Comparison of ENCODE assay signal across 9 cellular contexts in genomic region chr17:35257080-35257701, GRCh38. TPM values are rescaled to one million over a fixed set of nuclear protein-coding genes. Genes with fewer than 3 reads are reported as not detected.
DNase-seq lines count a peak whose midpoint lies in the region; TF ChIP-seq lines count a peak whose summit lies in the region.
"Had no signal": no experiment of that assay in that cellular context is flagged by ENCODE, and none has a peak within 500 bp of the region (broad histone marks: within the 10 kb centered on the region; RNA-seq: fewer than 3 reads in every experiment).

No MANE protein-coding gene starts in this region.

- no peaks in the 10 kb centered on the region for H3K9me3 Mint-ChIP-seq in Caco-2 (ENCODE audit: unreplicated experiment)
- H3K9me3 Mint-ChIP-seq: activated T-helper 1 cell treated with anti-CD3 and anti-CD28 coated beads, Interleukin-12 subunit alpha, Interleukin-12 subunit beta, Interleukin-2, Interleukin-4 antibody, amounts not matched to agents 30 ng/mL and 10 ng/mL and 1 ng/mL, durations not matched to agents 14 hours and 24 hours and 36 hours; naive B cell had no signal

- H3K27ac ChIP-seq in epithelial cell of prostate = peak overlapping the region; percentile 17
- peak overlapping the region; percentile 25 to 85 (median 70) for H3K27ac ChIP-seq in sigmoid colon
- no peak overlapping the region for H3K27ac ChIP-seq in WERI-Rb-1

- H3K27ac Mint-ChIP-seq in Caco-2 (ENCODE audit: unreplicated experiment) = no peak overlapping the region
- H3K27ac Mint-ChIP-seq: naive B cell had no signal

- TF ChIP-seq CTCF in sigmoid colon (IDR thresholded peaks at IDR 0.05) (no peak), Caco-2 (IDR thresholded peaks at IDR 0.05; ENCODE audit: insufficient read depth in 1 of 2, low read depth in 1 of 2, low read length in 1 of 2, severe bottlenecking in 1 of 2, unreplicated experiment in 1 of 2) (no peak), WERI-Rb-1 (IDR thresholded peaks at IDR 0.05; ENCODE audit: low read depth, low read length) (no peak)

- H3K36me3 Mint-ChIP-seq in Caco-2 (ENCODE audit: insufficient read depth, unreplicated experiment) = no peaks in the 10 kb centered on the region

- POLR2A ChIA-PET in Caco-2 (lab: Charles Lee) = no interaction called here

- no peak overlapping the region for H3K4me3 Mint-ChIP-seq in Caco-2 (ENCODE audit: unreplicated experiment)
- H3K4me3 Mint-ChIP-seq: activated T-helper 1 cell treated with anti-CD3 and anti-CD28 coated beads, Interleukin-12 subunit alpha, Interleukin-12 subunit beta, Interleukin-2, Interleukin-4 antibody, amounts not matched to agents 30 ng/mL and 10 ng/mL and 1 ng/mL, durations not matched to agents 14 hours and 24 hours and 36 hours; naive B cell had no signal

- H3K27me3 ChIP-seq in sigmoid colon (no peaks in the 10 kb centered on the region), Caco-2 (replicated peaks; ENCODE audit: control insufficient read depth, insufficient read depth, low read length) (no peaks in the 10 kb centered on the region), WERI-Rb-1 (ENCODE audit: insufficient read depth, low read depth, severe bottlenecking) (peaks cover 89% of the 10 kb centered on the region)

- DNase-seq in HT-29 (ENCODE audit: low spot score) (peak; percentile 98), NCI-H69 (lab: John Stamatoyannopoulos, UW) (peak; percentile 84), epithelial cell of prostate (ENCODE audit: low read depth, low spot score) (peak; percentile 61), sigmoid colon (peak; percentile 74), Caco-2 (no peak), MV-4-11 (lab: John Stamatoyannopoulos, UW) (no peak), WERI-Rb-1 (no peak)
- DNase-seq: naive B cell had no signal

- H3K4me1 ChIP-seq in sigmoid colon (peaks cover 0 to 63% (median 49%) of the 10 kb centered on the region in 4 donors), Caco-2 (no peaks in the 10 kb centered on the region)

- H3K27me3 Mint-ChIP-seq in Caco-2 (ENCODE audit: insufficient read depth, unreplicated experiment) = peaks cover 14% of the 10 kb centered on the region
- H3K27me3 Mint-ChIP-seq: naive B cell had no signal

- CTCF ChIA-PET in Caco-2 (lab: Charles Lee) = no interaction called here

- no TSS peak for BruUV-seq in Caco-2 (replicated peaks; lab: Mats Ljungman, UMichigan)

- no peaks in the 10 kb centered on the region for H3K4me1 Mint-ChIP-seq in Caco-2 (ENCODE audit: low read depth, unreplicated experiment)

- H3K36me3 ChIP-seq in sigmoid colon (peaks cover 0 to 15% (median 3%) of the 10 kb centered on the region in 4 donors), Caco-2 (ENCODE audit: control insufficient read depth, insufficient read depth, low read length) (no peaks in the 10 kb centered on the region), WERI-Rb-1 (no peaks in the 10 kb centered on the region)

- TF ChIP-seq EP300 in sigmoid colon (IDR thresholded peaks at IDR 0.05) = peak in 3 of 4 donors; percentile 8 to 90 (median 70)

- WGBS in sigmoid colon, 2 donors = 12 to 43% methylated on average over 5 of the region's 5 CpGs

- no peak for TF ChIP-seq POLR2A in sigmoid colon (IDR thresholded peaks at IDR 0.05)

- H3K9me3 ChIP-seq in sigmoid colon = no peaks in the 10 kb centered on the region
- H3K9me3 ChIP-seq in Caco-2 = no peaks in the 10 kb centered on the region
- peaks cover 2% of the 10 kb centered on the region for H3K9me3 ChIP-seq in WERI-Rb-1 (ENCODE audit: severe bottlenecking)

- H3K4me3 ChIP-seq in sigmoid colon (no peak overlapping the region), Caco-2 (ENCODE audit: low read depth, low read length) (no peak overlapping the region), WERI-Rb-1 (ENCODE audit: low read depth, low read length) (no peak overlapping the region)

- intact Hi-C loops in sigmoid colon (cut with DNase I) = loop anchor here (5.0 kb wide), 3 partner anchors 115 to 310 kb away; partner anchors contain the start of genes NLE1 and SLFN11
- intact Hi-C loops in Caco-2 (cut with micrococcal nuclease; ENCODE audit: unreplicated experiment) = no loop called here

RNA-seq across cellular contexts. Expression of gene SLFN5, which starts 14.3 kb away (rescaled TPM):
- total RNA-seq in HT-29 (2014; rRNA removed; shearing (Covaris generic)) = 2.0 and 3.8 TPM in 2 replicates
- total RNA-seq in sigmoid colon (10 to 100 TPM; 23.0 to 26.2 (median 23.7) TPM), Caco-2 (2022) (0.81 and 1.6 TPM in 2 replicates)
- polyA plus RNA-seq in sigmoid colon = 10 to 100 TPM in 1 of 3 donors, 1 to 10 TPM in 2; 1.2 to 12.6 (median 3.6) TPM

Comparison
In these comparisons a context has a peak if more than half of its experiments do, and no peak if none do; other contexts are left out.
1. DNase-seq: peak in HT-29 (single experiment), NCI-H69 (single experiment), epithelial cell of prostate (single experiment) and sigmoid colon (single experiment); none in Caco-2 (0 of 2), MV-4-11 (single experiment) and WERI-Rb-1 (single experiment).